Comparison of ENCODE assay signal across 18 cellular contexts in genomic region chr6:64255000-64255399, GRCh38.
DNase-seq lines count a peak whose midpoint lies in the region; ATAC-seq, FAIRE-seq and TF ChIP-seq lines count a peak whose summit lies in the region.
"Had no signal": no experiment of that assay in that cellular context is flagged by ENCODE, and none has a peak within 500 bp of the region (broad histone marks: within the 10 kb centered on the region; RNA-seq: fewer than 3 reads in every experiment).

No MANE protein-coding gene starts in this region.

- H3K4me1 ChIP-seq in PC-3 (ENCODE audit: insufficient read depth, low read length) = peaks cover 37% of the 10 kb centered on the region
- H3K4me1 ChIP-seq: BE2C had no signal

- ATAC-seq in GM18870 (IDR thresholded peaks at IDR 0.05; ENCODE audit: unreplicated experiment) = peak; percentile 81
- ATAC-seq in HG02852 (IDR thresholded peaks at IDR 0.05; ENCODE audit: unreplicated experiment) = peak; percentile 49
- no peak for ATAC-seq in PC-3
- ATAC-seq: T-helper 17 cell had no signal

- BruUV-seq in PC-3 (replicated peaks; lab: Mats Ljungman, UMichigan) = no TSS peak

- POLR2A ChIA-PET in PC-3 (lab: Charles Lee; ENCODE audit: unreplicated experiment) = interaction anchor here (0.7 kb wide), 1 partner anchor 144 kb away, joined by 3 read pairs; no protein-coding TSS in a partner anchor

- H3K9ac ChIP-seq in PC-3 (ENCODE audit: low read length) = no peak overlapping the region

- TF ChIP-seq CTCF in PC-3 (conservative IDR thresholded peaks at IDR 0.05; ENCODE audit: low read depth, low read length) = no peak

- CTCF ChIA-PET in PC-3 (lab: Charles Lee) = no interaction called here

- DNase-seq in GM12892 (ENCODE audit: insufficient read length) = no peak
- DNase-seq in PC-3 = no peak
- no peak for DNase-seq in inferior parietal cortex (ENCODE audit: extremely low spot score)
- DNase-seq in activated CD4-positive, alpha-beta T cell treated with anti-CD3 and anti-CD28 coated beads for 48 hours = no peak
- DNase-seq in HT-29 (ENCODE audit: low spot score) = no peak
- DNase-seq: BE2C; Caco-2; CD4-positive, CD25-positive, alpha-beta regulatory T cell; EL; H9; NCI-H1417 treated with DMSO at 0.1 percent for 48 hours; NCI-H1930; NCI-H226; NCI-H524; T-helper 17 cell had no signal

- no peaks in the 10 kb centered on the region for H4K20me1 ChIP-seq in PC-3 (ENCODE audit: low read length)

- H3F3A ChIP-seq in PC-3 (ENCODE audit: low read length, unreplicated experiment) = no peaks in the 10 kb centered on the region

- no peaks in the 10 kb centered on the region for H3K79me2 ChIP-seq in PC-3 (ENCODE audit: low read length)

- H3K9me3 ChIP-seq in PC-3 (ENCODE audit: low read length) = no peaks in the 10 kb centered on the region
- H3K9me3 ChIP-seq: BE2C, Caco-2 had no signal

- intact Hi-C loops in PC-3 (cut with micrococcal nuclease) = no loop called here

- no peaks in the 10 kb centered on the region for H3K9me2 ChIP-seq in PC-3 (replicated peaks; ENCODE audit: low read length)

- no peaks in the 10 kb centered on the region for H3K27me3 ChIP-seq in PC-3 (ENCODE audit: low read length)
- H3K27me3 ChIP-seq: BE2C, SJSA1 had no signal

- H2AFZ ChIP-seq in PC-3 (ENCODE audit: low read length) = no peak overlapping the region

- FAIRE-seq in GM12892 (lab: Jason Lieb, UNC) = peak; percentile 30

- H3K36me3 ChIP-seq in PC-3 (ENCODE audit: low read depth, low read length) = no peaks in the 10 kb centered on the region
- H3K36me3 ChIP-seq: BE2C, SJSA1 had no signal

- TF ChIP-seq POLR2A in GM12892 (IDR thresholded peaks at IDR 0.05; ENCODE audit: low read depth, low read length) = no peak

- H3K27ac ChIP-seq in PC-3 (ENCODE audit: low read length) = no peak overlapping the region
- H3K27ac ChIP-seq: SJSA1 had no signal

- H3K4me2 ChIP-seq in PC-3 (ENCODE audit: low read length) = peak overlapping the region; percentile 40; the same call in 1 of the 2 replicates

- no peak overlapping the region for H3K4me3 ChIP-seq in PC-3 (ENCODE audit: low read length)
- H3K4me3 ChIP-seq: SJSA1 had no signal
